9 cellular contexts compared by ENCODE assay signal in genomic region chr9:113993838-113994540, GRCh38.
DNase-seq lines count a peak whose midpoint lies in the region; ATAC-seq and TF ChIP-seq lines count a peak whose summit lies in the region.
"Had no signal": no experiment of that assay in that cellular context is flagged by ENCODE, and none has a peak within 500 bp of the region (broad histone marks: within the 10 kb centered on the region; RNA-seq: fewer than 3 reads in every experiment).

No MANE protein-coding gene starts in this region.

- H3K9me3 Mint-ChIP-seq in chondrocyte (ENCODE audit: low read depth) (no peaks in the 10 kb centered on the region), mesothelial cell of epicardium (no peaks in the 10 kb centered on the region)
- H3K9me3 Mint-ChIP-seq: central memory CD8-positive, alpha-beta T cell had no signal

- no peak for DNase-seq in AG09319 (ENCODE audit: extremely low read depth, low read depth)
- DNase-seq in NCI-H1694 treated with DMSO at 0.1 percent for 48 hours (lab: John Stamatoyannopoulos, UW), result peak; percentile 91
- no peak for DNase-seq in chondrocyte (ENCODE audit: low spot score)
- no peak for DNase-seq in mesothelial cell of epicardium (ENCODE audit: low spot score in 2 of 2, unreplicated experiment in 2 of 2)
- no peak for DNase-seq in T-helper 9 cell
- no peak for DNase-seq in NCI-H1417 treated with DMSO at 0.1 percent for 48 hours (lab: John Stamatoyannopoulos, UW)

- peak overlapping the region; percentile 91 for H3K27ac Mint-ChIP-seq in chondrocyte (ENCODE audit: unreplicated experiment)
- peak overlapping the region; percentile 31 for H3K27ac Mint-ChIP-seq in mesothelial cell of epicardium

- peak; percentile 8; the same call in 1 of the 2 replicates for TF ChIP-seq CTCF in AG09319 (IDR thresholded peaks at IDR 0.05; ENCODE audit: low read depth, low read length)
- TF ChIP-seq CTCF in chondrocyte (IDR thresholded peaks at IDR 0.05), result peak; percentile 18
- no peak for TF ChIP-seq CTCF in mesothelial cell of epicardium (IDR thresholded peaks at IDR 0.05; ENCODE audit: unreplicated experiment)

- H3K27me3 Mint-ChIP-seq in chondrocyte (ENCODE audit: low read depth), result no peaks in the 10 kb centered on the region
- no peaks in the 10 kb centered on the region for H3K27me3 Mint-ChIP-seq in mesothelial cell of epicardium (ENCODE audit: low read depth)

- H3K4me1 Mint-ChIP-seq in chondrocyte (ENCODE audit: low read depth), result peaks cover 37% of the 10 kb centered on the region
- peaks cover 3% of the 10 kb centered on the region for H3K4me1 Mint-ChIP-seq in mesothelial cell of epicardium

- H3K36me3 Mint-ChIP-seq in chondrocyte (ENCODE audit: low read depth) (peaks cover 21% of the 10 kb centered on the region), mesothelial cell of epicardium (peaks cover 27% of the 10 kb centered on the region)

- ATAC-seq in GM19035 (IDR thresholded peaks at IDR 0.05; ENCODE audit: unreplicated experiment), result no peak
- no peak for ATAC-seq in GM21737 (IDR thresholded peaks at IDR 0.05; ENCODE audit: unreplicated experiment)

- H3K4me3 Mint-ChIP-seq in chondrocyte (ENCODE audit: unreplicated experiment), result no peak overlapping the region
- H3K4me3 Mint-ChIP-seq in mesothelial cell of epicardium, result no peak overlapping the region
- H3K4me3 Mint-ChIP-seq: central memory CD8-positive, alpha-beta T cell had no signal
